Comparison of ENCODE assay signal across 8 cellular contexts in genomic region chr17:80219013-80219776, GRCh38. TPM values are rescaled to one million over a fixed set of nuclear protein-coding genes. Genes with fewer than 3 reads are reported as not detected.
DNase-seq lines count a peak whose midpoint lies in the region; ATAC-seq and TF ChIP-seq lines count a peak whose summit lies in the region.

No MANE protein-coding gene starts in this region.

- TF ChIP-seq CTCF in C4-2B (conservative IDR thresholded peaks at IDR 0.05): no peak
- TF ChIP-seq CTCF in LNCaP clone FGC (IDR thresholded peaks at IDR 0.05; ENCODE audit: control insufficient read depth, extremely low read depth, insufficient read depth): no peak
- no peak for TF ChIP-seq CTCF in SU-DHL-6 (IDR thresholded peaks at IDR 0.05; ENCODE audit: insufficient read depth, low read length, poor library complexity, severe bottlenecking)
- no peak for TF ChIP-seq CTCF in vagina (IDR thresholded peaks at IDR 0.05)

- peak overlapping the region; percentile 99 for H3K4me3 ChIP-seq in LNCaP clone FGC (ENCODE audit: low read depth, low read length)
- no peak overlapping the region for H3K4me3 ChIP-seq in SU-DHL-6 (ENCODE audit: insufficient read depth, low read length, poor library complexity, severe bottlenecking)
- peak overlapping the region; percentile 77 to 88 for H3K4me3 ChIP-seq in vagina

- TF ChIP-seq POLR2A in vagina (IDR thresholded peaks at IDR 0.05): no peak

- H3K4me3 Mint-ChIP-seq in activated naive CD8-positive, alpha-beta T cell treated with anti-CD3 and anti-CD28 coated beads, Interleukin-2, amount 10 ng/mL, durations not matched to agents 7 days and 5 days: peak overlapping the region; percentile 82

- ATAC-seq in GM21447 (IDR thresholded peaks at IDR 0.05; ENCODE audit: unreplicated experiment) (peak; percentile 64), left cardiac atrium (peak; percentile 48 to 61)
- peak; percentile 88 for ATAC-seq in activated naive CD8-positive, alpha-beta T cell treated with anti-CD3 and anti-CD28 coated beads, Interleukin-2, amount 10 ng/mL, durations not matched to agents 7 days and 5 days (ENCODE audit: low read depth)

- intact Hi-C loops in left cardiac atrium (cut with DNase I): no loop called here
- intact Hi-C loops in vagina (cut with DNase I): no loop called here

- H3K4me1 Mint-ChIP-seq in activated naive CD8-positive, alpha-beta T cell treated with anti-CD3 and anti-CD28 coated beads, Interleukin-2, amount 10 ng/mL, durations not matched to agents 7 days and 5 days: peaks cover 13% of the 10 kb centered on the region

- no peaks in the 10 kb centered on the region for H3K9me3 ChIP-seq in SU-DHL-6 (ENCODE audit: insufficient read depth, low read length)
- H3K9me3 ChIP-seq in vagina: no peaks in the 10 kb centered on the region

- no peaks in the 10 kb centered on the region for H3K36me3 Mint-ChIP-seq in activated naive CD8-positive, alpha-beta T cell treated with anti-CD3 and anti-CD28 coated beads, Interleukin-2, amount 10 ng/mL, durations not matched to agents 7 days and 5 days

- H3K27me3 ChIP-seq in SU-DHL-6 (ENCODE audit: low read length) (no peaks in the 10 kb centered on the region), vagina (no peaks in the 10 kb centered on the region)

- H3K27ac Mint-ChIP-seq in activated naive CD8-positive, alpha-beta T cell treated with anti-CD3 and anti-CD28 coated beads, Interleukin-2, amount 10 ng/mL, durations not matched to agents 7 days and 5 days: peak overlapping the region; percentile 80

- peaks cover 42% of the 10 kb centered on the region for H3K4me1 ChIP-seq in vagina

- H3K36me3 ChIP-seq in SU-DHL-6 (ENCODE audit: low read length): no peaks in the 10 kb centered on the region
- peaks cover 0 to 16% of the 10 kb centered on the region in 2 donors for H3K36me3 ChIP-seq in vagina

- peaks cover 10% of the 10 kb centered on the region for H3K27me3 Mint-ChIP-seq in activated naive CD8-positive, alpha-beta T cell treated with anti-CD3 and anti-CD28 coated beads, Interleukin-2, amount 10 ng/mL, durations not matched to agents 7 days and 5 days

- H3K27ac ChIP-seq in C4-2B (peak overlapping the region; percentile 99), SU-DHL-6 (ENCODE audit: low read depth, low read length) (no peak overlapping the region), vagina (peak overlapping the region; percentile 90)

- no peaks in the 10 kb centered on the region for H3K9me3 Mint-ChIP-seq in activated naive CD8-positive, alpha-beta T cell treated with anti-CD3 and anti-CD28 coated beads, Interleukin-2, amount 10 ng/mL, durations not matched to agents 7 days and 5 days

- peak; percentile 11 for DNase-seq in LNCaP clone FGC (ENCODE audit: low read depth)
- peak; percentile 87 for DNase-seq in activated naive CD8-positive, alpha-beta T cell treated with anti-CD3 and anti-CD28 coated beads, Interleukin-2, amount 10 ng/mL, durations not matched to agents 7 days and 5 days
- peak; percentile 81 for DNase-seq in left cardiac atrium
- DNase-seq in retina: peak; percentile 57
- DNase-seq in vagina (ENCODE audit: extremely low spot score in 2 of 2): no peak

- POLR2A ChIA-PET in activated naive CD8-positive, alpha-beta T cell treated with anti-CD3 and anti-CD28 coated beads, Interleukin-2, amount 10 ng/mL, durations not matched to agents 7 days and 5 days (lab: Charles Lee): interaction anchor here (1.2 to 1.5 kb wide), 2 partner anchors 42 to 44 kb away, joined by 4 to 5 read pairs; partner anchors contain the start of gene RNF213

- peak overlapping the region; percentile 44 for H3K4me2 ChIP-seq in SU-DHL-6 (ENCODE audit: low read depth, low read length, poor library complexity, severe bottlenecking)

- H4K20me1 ChIP-seq in SU-DHL-6 (ENCODE audit: low read depth, low read length): no peaks in the 10 kb centered on the region

- peak overlapping the region; percentile 27; the same call in 1 of the 2 replicates for H3K9ac ChIP-seq in SU-DHL-6 (ENCODE audit: low read length)

- no peaks in the 10 kb centered on the region for H3K79me2 ChIP-seq in SU-DHL-6 (ENCODE audit: insufficient read depth, low read length)

- H3K9me2 ChIP-seq in SU-DHL-6 (replicated peaks; ENCODE audit: insufficient read depth, low read length): no peaks in the 10 kb centered on the region

- H3F3A ChIP-seq in SU-DHL-6 (ENCODE audit: insufficient read depth): no peaks in the 10 kb centered on the region

- no peak overlapping the region for H2AFZ ChIP-seq in SU-DHL-6 (ENCODE audit: low read depth, low read length, severe bottlenecking)

RNA-seq across cellular contexts. Expression of gene SGSH, which starts 0.9 kb away (rescaled TPM):
- total RNA-seq in activated naive CD8-positive, alpha-beta T cell treated with anti-CD3 and anti-CD28 coated beads, Interleukin-2, amount 10 ng/mL, durations not matched to agents 7 days and 5 days: 10 to 100 TPM; 51.3 to 57.1 TPM
- total RNA-seq in left cardiac atrium (10 to 100 TPM; 18.0 to 23.0 TPM), vagina (47.6 TPM)

RNA-seq across cellular contexts. Expression of gene SLC26A11, which starts 1.0 kb away (rescaled TPM):
- total RNA-seq in activated naive CD8-positive, alpha-beta T cell treated with anti-CD3 and anti-CD28 coated beads, Interleukin-2, amount 10 ng/mL, durations not matched to agents 7 days and 5 days: 10 to 100 TPM; 45.3 to 45.4 TPM
- 1 to 10 TPM; 6.4 to 6.6 TPM for total RNA-seq in left cardiac atrium
- total RNA-seq in vagina: 22.8 TPM

RNA-seq across cellular contexts. Expression of gene RNF213, which starts 41.5 kb away (rescaled TPM):
- total RNA-seq in activated naive CD8-positive, alpha-beta T cell treated with anti-CD3 and anti-CD28 coated beads, Interleukin-2, amount 10 ng/mL, durations not matched to agents 7 days and 5 days: 100 to 1,000 TPM; 488 TPM
- 10 to 100 TPM; 43.4 to 48.4 TPM for total RNA-seq in left cardiac atrium
- total RNA-seq in vagina: 144 TPM

RNA-seq across cellular contexts. Expression of gene CARD14, which starts 49.4 kb away (rescaled TPM):
- not detected for total RNA-seq in activated naive CD8-positive, alpha-beta T cell treated with anti-CD3 and anti-CD28 coated beads, Interleukin-2, amount 10 ng/mL, durations not matched to agents 7 days and 5 days
- not detected for total RNA-seq in left cardiac atrium
- total RNA-seq in vagina: 30.0 TPM

Comparison
In these comparisons a context has a peak if more than half of its experiments do, and no peak if none do; other contexts are left out.
1. DNase-seq: peak in LNCaP clone FGC (single experiment), activated naive CD8-positive, alpha-beta T cell treated with anti-CD3 and anti-CD28 coated beads, Interleukin-2, amount 10 ng/mL, durations not matched to agents 7 days and 5 days (single experiment), left cardiac atrium (single experiment) and retina (single experiment); none in vagina (0 of 2).
2. Peak in every context shown above with its lines, with median percentiles within 50 percentile points of each other: ATAC-seq.